Comparison of ENCODE assay signal across 29 cellular contexts in the genomic region with DNA sequence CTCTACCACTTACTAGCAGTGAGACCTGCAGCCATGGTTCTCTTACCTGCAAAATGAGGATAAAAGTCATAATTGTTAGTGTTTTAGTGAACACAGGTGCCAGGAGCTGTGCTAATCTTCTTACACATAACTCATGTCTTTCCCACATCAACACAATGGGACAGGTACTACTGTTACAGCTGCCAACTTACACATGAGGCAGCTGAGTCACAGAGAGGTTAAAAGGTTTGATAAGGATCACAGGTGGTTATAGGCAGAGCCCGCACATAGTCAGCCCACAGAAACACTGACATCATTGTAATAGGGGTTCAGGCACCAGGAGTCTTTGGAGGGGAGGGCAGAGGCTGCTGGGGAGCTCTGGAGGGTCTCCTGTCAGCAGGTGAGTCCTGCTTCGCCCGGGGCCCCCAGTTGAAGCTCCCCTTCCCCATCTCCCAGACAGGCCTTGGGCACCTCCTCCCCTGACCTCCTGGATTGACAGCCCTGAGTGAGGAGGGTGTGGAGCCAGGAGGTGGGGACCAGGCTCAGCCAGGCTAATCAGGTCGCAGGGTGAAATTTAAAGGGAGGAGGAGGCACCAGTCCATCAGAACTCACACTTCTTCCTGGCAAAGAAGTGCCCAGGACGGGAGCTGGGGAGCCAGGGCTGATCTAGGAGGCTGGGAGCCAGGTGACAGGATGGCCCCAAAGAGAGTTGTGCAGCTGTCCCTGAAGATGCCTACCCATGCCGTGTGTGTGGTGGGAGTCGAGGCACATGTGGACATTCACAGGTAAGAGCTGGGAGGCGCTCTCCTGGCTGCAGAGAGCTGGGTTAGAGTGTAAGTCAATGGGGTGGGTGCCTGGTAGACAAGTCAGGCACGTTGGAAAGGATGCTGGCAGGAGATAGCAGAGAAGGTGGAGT. TPM values are rescaled to one million over a fixed set of nuclear protein-coding genes. Genes with fewer than 3 reads are reported as not detected.
DNase-seq lines count a peak whose midpoint lies in the region; ATAC-seq and TF ChIP-seq lines count a peak whose summit lies in the region.
"Had no signal": no experiment of that assay in that cellular context is flagged by ENCODE, and none has a peak within 500 bp of the region (broad histone marks: within the 10 kb centered on the region; RNA-seq: fewer than 3 reads in every experiment).

A gene with protein sequence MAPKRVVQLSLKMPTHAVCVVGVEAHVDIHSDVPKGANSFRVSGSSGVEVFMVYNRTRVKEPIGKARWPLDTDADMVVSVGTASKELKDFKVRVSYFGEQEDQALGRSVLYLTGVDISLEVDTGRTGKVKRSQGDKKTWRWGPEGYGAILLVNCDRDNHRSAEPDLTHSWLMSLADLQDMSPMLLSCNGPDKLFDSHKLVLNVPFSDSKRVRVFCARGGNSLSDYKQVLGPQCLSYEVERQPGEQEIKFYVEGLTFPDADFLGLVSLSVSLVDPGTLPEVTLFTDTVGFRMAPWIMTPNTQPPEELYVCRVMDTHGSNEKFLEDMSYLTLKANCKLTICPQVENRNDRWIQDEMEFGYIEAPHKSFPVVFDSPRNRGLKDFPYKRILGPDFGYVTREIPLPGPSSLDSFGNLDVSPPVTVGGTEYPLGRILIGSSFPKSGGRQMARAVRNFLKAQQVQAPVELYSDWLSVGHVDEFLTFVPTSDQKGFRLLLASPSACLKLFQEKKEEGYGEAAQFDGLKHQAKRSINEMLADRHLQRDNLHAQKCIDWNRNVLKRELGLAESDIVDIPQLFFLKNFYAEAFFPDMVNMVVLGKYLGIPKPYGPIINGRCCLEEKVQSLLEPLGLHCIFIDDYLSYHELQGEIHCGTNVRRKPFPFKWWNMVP (plus strand): TSS at position 583 of the 895 bp plus-strand sequence. CDS start 90 bp downstream, at position 673.

- no peak for TF ChIP-seq CTCF in Panc1 (IDR thresholded peaks at IDR 0.05)

- intact Hi-C loops in activated CD4-positive, alpha-beta T cell treated with anti-CD3 and anti-CD28 coated beads, Interleukin-2, amount 10 ng/mL, durations not matched to agents 24 days and 14 days (cut with micrococcal nuclease): no loop called here
- intact Hi-C loops in Panc1 (cut with micrococcal nuclease; ENCODE audit: unreplicated experiment) (no loop called here), posterior vena cava (cut with DNase I) (no loop called here)
- intact Hi-C loops in CD4-positive, alpha-beta memory T cell (cut with micrococcal nuclease): no loop called here

- peak within 1 kb of the TSS; percentile 68 for H3K27ac ChIP-seq in Panc1 (ENCODE audit: low read length)
- no peak within 1 kb of the TSS for H3K27ac ChIP-seq in CD4-positive, alpha-beta memory T cell (ENCODE audit: low read depth, low read length)
- H3K27ac ChIP-seq: 22Rv1, heart right ventricle, psoas muscle, upper lobe of right lung had no signal

- no peaks in the 10 kb centered on the region for H3K36me3 ChIP-seq in Panc1 (ENCODE audit: control insufficient read depth, insufficient read depth, low read length)
- H3K36me3 ChIP-seq in CD4-positive, alpha-beta memory T cell (ENCODE audit: insufficient read depth, low read length): no peaks in the 10 kb centered on the region
- H3K36me3 ChIP-seq: heart right ventricle, upper lobe of right lung had no signal

- no peaks in the 10 kb centered on the region for H3K9me3 Mint-ChIP-seq in activated CD4-positive, alpha-beta T cell treated with anti-CD3 and anti-CD28 coated beads, Interleukin-2, amount 10 ng/mL, durations not matched to agents 24 days and 14 days
- no peaks in the 10 kb centered on the region for H3K9me3 Mint-ChIP-seq in CD4-positive, alpha-beta memory T cell
- no peaks in the 10 kb centered on the region for H3K9me3 Mint-ChIP-seq in immature natural killer cell
- H3K9me3 Mint-ChIP-seq: activated CD4-positive, alpha-beta T cell treated with anti-CD3 and anti-CD28 coated beads, Interleukin-2, amount 10 ng/mL, durations not matched to agents 7 days and 5 days; activated T-helper 1 cell treated with anti-CD3 and anti-CD28 coated beads, Interleukin-12 subunit alpha, Interleukin-12 subunit beta, Interleukin-2, Interleukin-4 antibody, amounts not matched to agents 30 ng/mL and 10 ng/mL and 1 ng/mL, durations not matched to agents 14 hours and 24 hours and 36 hours; CD8-positive, alpha-beta T cell; central memory CD8-positive, alpha-beta T cell; mesothelial cell of epicardium had no signal

- H3K4me1 Mint-ChIP-seq in activated CD4-positive, alpha-beta T cell treated with anti-CD3 and anti-CD28 coated beads, Interleukin-2, amount 10 ng/mL, durations not matched to agents 24 days and 14 days: peaks cover 47% of the 10 kb centered on the region
- H3K4me1 Mint-ChIP-seq in CD4-positive, alpha-beta memory T cell: peaks cover 23 to 67% (median 42%) of the 10 kb centered on the region in 4 donors
- H3K4me1 Mint-ChIP-seq in immature natural killer cell: peaks cover 23 to 31% of the 10 kb centered on the region in 2 donors

- no peaks in the 10 kb centered on the region for H3K27me3 ChIP-seq in Panc1 (ENCODE audit: control insufficient read depth, insufficient read depth, low read length)
- no peaks in the 10 kb centered on the region for H3K27me3 ChIP-seq in CD4-positive, alpha-beta memory T cell (ENCODE audit: insufficient read depth, low read length)
- H3K27me3 ChIP-seq: upper lobe of right lung had no signal

- in situ Hi-C loops in Panc1 (cut with HindIII; ENCODE audit: low pct_unique_long_range_greater_than_20kb, low sequenced_read_pairs): no loop called here

- peak within 1 kb of the TSS; percentile 25 for H3K27ac Mint-ChIP-seq in activated CD4-positive, alpha-beta T cell treated with anti-CD3 and anti-CD28 coated beads, Interleukin-2, amount 10 ng/mL, durations not matched to agents 24 days and 14 days
- H3K27ac Mint-ChIP-seq in CD4-positive, alpha-beta memory T cell: peak within 1 kb of the TSS in 2 of 7 donors; percentile 4 to 73
- H3K27ac Mint-ChIP-seq in immature natural killer cell: peak within 1 kb of the TSS in 1 of 6 donors; percentile 36
- H3K27ac Mint-ChIP-seq: activated CD8-positive, alpha-beta memory T cell treated with anti-CD3 and anti-CD28 coated beads, Interleukin-2, amount 10 ng/mL, durations not matched to agents 7 days and 5 days; activated T-helper 1 cell treated with anti-CD3 and anti-CD28 coated beads, Interleukin-12 subunit alpha, Interleukin-12 subunit beta, Interleukin-2, Interleukin-4 antibody, amounts not matched to agents 30 ng/mL and 10 ng/mL and 1 ng/mL, durations not matched to agents 14 hours and 24 hours and 36 hours; CD8-positive, alpha-beta T cell; mesothelial cell of epicardium had no signal

- CTCF ChIA-PET in Panc1 (lab: Charles Lee): no interaction called here
- CTCF ChIA-PET in CD4-positive, alpha-beta memory T cell (lab: Charles Lee; ENCODE audit: partially characterized antibody): no interaction called here

- no peak within 1 kb of the TSS for H3K4me3 Mint-ChIP-seq in activated CD4-positive, alpha-beta T cell treated with anti-CD3 and anti-CD28 coated beads, Interleukin-2, amount 10 ng/mL, durations not matched to agents 24 days and 14 days
- peak within 1 kb of the TSS in 2 of 8 donors; percentile 9 to 35 for H3K4me3 Mint-ChIP-seq in CD4-positive, alpha-beta memory T cell
- no peak within 1 kb of the TSS for H3K4me3 Mint-ChIP-seq in immature natural killer cell
- H3K4me3 Mint-ChIP-seq: activated CD4-positive, alpha-beta T cell treated with anti-CD3 and anti-CD28 coated beads, Interleukin-2, amount 10 ng/mL, durations not matched to agents 7 days and 5 days; activated CD8-positive, alpha-beta memory T cell treated with anti-CD3 and anti-CD28 coated beads, Interleukin-2, amount 10 ng/mL, durations not matched to agents 7 days and 5 days; activated T-helper 1 cell treated with anti-CD3 and anti-CD28 coated beads, Interleukin-12 subunit alpha, Interleukin-12 subunit beta, Interleukin-2, Interleukin-4 antibody, amounts not matched to agents 30 ng/mL and 10 ng/mL and 1 ng/mL, durations not matched to agents 14 hours and 24 hours and 36 hours; CD8-positive, alpha-beta T cell; central memory CD8-positive, alpha-beta T cell; mesothelial cell of epicardium had no signal

- POLR2A ChIA-PET in Panc1 (lab: Charles Lee): no interaction called here
- POLR2A ChIA-PET in CD4-positive, alpha-beta memory T cell (lab: Charles Lee; ENCODE audit: partially characterized antibody): no interaction called here

- H3K4me3 ChIP-seq in Panc1 (ENCODE audit: low read depth in 2 of 2, low read length in 2 of 2): no peak within 1 kb of the TSS
- no peak within 1 kb of the TSS for H3K4me3 ChIP-seq in CD4-positive, alpha-beta memory T cell (ENCODE audit: low read length in 2 of 2)
- H3K4me3 ChIP-seq: dorsolateral prefrontal cortex, heart right ventricle, psoas muscle, upper lobe of right lung had no signal

- ATAC-seq in Panc1 (no peak), esophagus mucosa (peak; percentile 80)
- ATAC-seq: activated CD8-positive, alpha-beta memory T cell treated with anti-CD3 and anti-CD28 coated beads, Interleukin-2, amount 10 ng/mL, durations not matched to agents 7 days and 5 days; CD8-positive, alpha-beta T cell; heart right ventricle; psoas muscle; upper lobe of right lung had no signal

- no TSS peak for BruUV-seq in Panc1 (replicated peaks; lab: Mats Ljungman, UMichigan)

- peaks cover 26% of the 10 kb centered on the region for H3K27me3 Mint-ChIP-seq in activated CD4-positive, alpha-beta T cell treated with anti-CD3 and anti-CD28 coated beads, Interleukin-2, amount 10 ng/mL, durations not matched to agents 24 days and 14 days
- peaks cover 7 to 10% of the 10 kb centered on the region in 2 donors for H3K27me3 Mint-ChIP-seq in CD4-positive, alpha-beta memory T cell
- H3K27me3 Mint-ChIP-seq in immature natural killer cell (ENCODE audit: low read depth in 3 of 3): peaks cover 4 to 13% (median 10%) of the 10 kb centered on the region in 3 donors

- no peaks in the 10 kb centered on the region for H3K36me3 Mint-ChIP-seq in activated CD4-positive, alpha-beta T cell treated with anti-CD3 and anti-CD28 coated beads, Interleukin-2, amount 10 ng/mL, durations not matched to agents 24 days and 14 days (ENCODE audit: low read depth)
- H3K36me3 Mint-ChIP-seq in CD4-positive, alpha-beta memory T cell: no peaks in the 10 kb centered on the region
- H3K36me3 Mint-ChIP-seq in immature natural killer cell: no peaks in the 10 kb centered on the region
- H3K36me3 Mint-ChIP-seq: activated CD8-positive, alpha-beta memory T cell treated with anti-CD3 and anti-CD28 coated beads, Interleukin-2, amount 10 ng/mL, durations not matched to agents 7 days and 5 days; CD8-positive, alpha-beta T cell; mesothelial cell of epicardium had no signal

- no peak for DNase-seq in activated CD4-positive, alpha-beta T cell treated with anti-CD3 and anti-CD28 coated beads, Interleukin-2, amount 10 ng/mL, durations not matched to agents 24 days and 14 days
- DNase-seq in activated CD4-positive, alpha-beta T cell treated with anti-CD3 and anti-CD28 coated beads, Interleukin-2, amount 50 U/mL, for 4 hours: no peak
- DNase-seq in Panc1 (ENCODE audit: low read depth, low spot score) (no peak), posterior vena cava (ENCODE audit: low spot score) (peak; percentile 51), activated T-cell treated with anti-CD3 and anti-CD28 coated beads for 4 hours (no peak), immature natural killer cell (no peak)
- no peak for DNase-seq in CD4-positive, alpha-beta memory T cell
- DNase-seq: activated CD4-positive, alpha-beta T cell treated with anti-CD3 and anti-CD28 coated beads, Interleukin-2, amount 10 ng/mL, durations not matched to agents 7 days and 5 days; activated CD8-positive, alpha-beta memory T cell treated with anti-CD3 and anti-CD28 coated beads, Interleukin-2, amount 10 ng/mL, durations not matched to agents 7 days and 5 days; activated naive CD4-positive, alpha-beta T cell treated with anti-CD3 and anti-CD28 coated beads, Interleukin-2, amount 50 U/mL, for 16 hours; CD8-positive, alpha-beta T cell; GOT3; heart right ventricle; KBM-7; NCI-H146; NCI-H524; NK-92 treated with Interleukin-12 subunit alpha and Interleukin-12 subunit beta, amount 100 ng/mL, for 24 hours; upper lobe of right lung had no signal

- H3K4me1 ChIP-seq in Panc1 (ENCODE audit: control insufficient read depth, insufficient read depth, low read length): peaks cover 44% of the 10 kb centered on the region
- H3K4me1 ChIP-seq in CD4-positive, alpha-beta memory T cell (ENCODE audit: insufficient read depth, low read length): peaks cover 24% of the 10 kb centered on the region
- H3K4me1 ChIP-seq: psoas muscle had no signal

- no peaks in the 10 kb centered on the region for H3K9me3 ChIP-seq in Panc1 (ENCODE audit: control insufficient read depth, insufficient read depth, low read depth, low read length)
- H3K9me3 ChIP-seq in CD4-positive, alpha-beta memory T cell (ENCODE audit: control insufficient read depth in 1 of 2, low read length in 2 of 2): no peaks in the 10 kb centered on the region
- H3K9me3 ChIP-seq: heart right ventricle, psoas muscle, upper lobe of right lung had no signal

RNA-seq across cellular contexts. Expression of the gene that starts here (rescaled TPM):
- not detected in 2 replicates for total RNA-seq in activated CD4-positive, alpha-beta T cell treated with anti-CD3 and anti-CD28 coated beads, Interleukin-2, amount 10 ng/mL, durations not matched to agents 24 days and 14 days
- total RNA-seq in Panc1 (2021; ENCODE audit: unreplicated experiment) (2.3 TPM), esophagus mucosa (40.0 TPM), posterior vena cava (not detected)
- polyA plus RNA-seq in Panc1 (2012; ENCODE audit: insufficient read length): 2.6 TPM
- total RNA-seq in CD4-positive, alpha-beta memory T cell: not detected
- polyA plus RNA-seq in CD4-positive, alpha-beta memory T cell: not detected
- not detected for polyA plus RNA-seq in immature natural killer cell
- total RNA-seq: activated CD4-positive, alpha-beta T cell treated with anti-CD3 and anti-CD28 coated beads, Interleukin-2, amount 10 ng/mL, durations not matched to agents 7 days and 5 days; activated CD8-positive, alpha-beta memory T cell treated with anti-CD3 and anti-CD28 coated beads, Interleukin-2, amount 10 ng/mL, durations not matched to agents 7 days and 5 days; activated T-helper 1 cell treated with anti-CD3 and anti-CD28 coated beads, Interleukin-12 subunit alpha, Interleukin-12 subunit beta, Interleukin-2, Interleukin-4 antibody, amounts not matched to agents 30 ng/mL and 10 ng/mL and 1 ng/mL, durations not matched to agents 14 hours and 24 hours and 36 hours; aorta; CD8-positive, alpha-beta T cell; heart right ventricle; mesothelial cell of epicardium; psoas muscle; skeletal muscle tissue; subcutaneous adipose tissue; T-helper 2 cell treated with Interferon-gamma antibody and Interleukin-4, amounts not matched to agents 100 ng/mL and 5 ng/mL, for 36 hours; upper lobe of right lung had no signal
- polyA plus RNA-seq: psoas muscle had no signal

Comparison
In these comparisons a context has a peak if more than half of its experiments do, and no peak if none do; other contexts are left out.
1. RNA of the gene that starts here (total RNA-seq): 40.0 TPM in esophagus mucosa (single experiment); 2.3 TPM in Panc1 (single experiment), not detected in activated CD4-positive, alpha-beta T cell treated with anti-CD3 and anti-CD28 coated beads, Interleukin-2, amount 10 ng/mL, durations not matched to agents 24 days and 14 days, not detected in posterior vena cava and not detected in CD4-positive, alpha-beta memory T cell; every median in the first group is over 10 times any median in the second.
2. Peak in DNase-seq in posterior vena cava; RNA of the gene not detected or under 1 TPM.